Comparison of ENCODE assay signal across 26 cellular contexts in genomic region chr3:64129106-64129505, GRCh38.
"Had no signal": no experiment of that assay in that cellular context is flagged by ENCODE, and none has a peak within 500 bp of the region (broad histone marks: within the 10 kb centered on the region; RNA-seq: fewer than 3 reads in every experiment).

No MANE protein-coding gene starts in this region.

- H3K27ac ChIP-seq: colonic mucosa, epithelial cell of prostate, lower lobe of right lung, parathyroid adenoma, prostate gland, right atrium auricular region, sigmoid colon, spleen, thoracic aorta, tibial nerve, upper lobe of right lung, uterus had no signal

- H3K36me3 Mint-ChIP-seq: naive thymus-derived CD8-positive, alpha-beta T cell; stimulated activated memory B cell treated with anti-CD40 and anti-IgM and Interleukin-4, amounts not matched to agents 10 μg/mL and 1 μg/mL and 100 μg/mL, for 72 hours had no signal

- H3K4me1 ChIP-seq: colonic mucosa, lower lobe of right lung, parathyroid adenoma, prostate gland, spleen, upper lobe of right lung, uterus had no signal

- H3K4me3 ChIP-seq: colonic mucosa, lower lobe of right lung, prostate gland, right atrium auricular region, sigmoid colon, spleen, thoracic aorta, tibial nerve, upper lobe of right lung, uterus had no signal

- H3K9me3 Mint-ChIP-seq: dendritic cell treated with granulocyte-macrophage colony-stimulating factor and Interleukin-4, amounts not matched to agents 40 ng/mL and 50 ng/mL, for 4 days; naive thymus-derived CD8-positive, alpha-beta T cell; stimulated activated memory B cell treated with anti-CD40 and anti-IgM and Interleukin-4, amounts not matched to agents 10 μg/mL and 1 μg/mL and 100 μg/mL, for 72 hours had no signal

- H3K27me3 ChIP-seq: colonic mucosa, right atrium auricular region, sigmoid colon, spleen, tibial nerve, upper lobe of right lung, uterus had no signal

- H3K9me3 ChIP-seq: colonic mucosa, lower lobe of right lung, prostate gland, right atrium auricular region, sigmoid colon, spleen, thoracic aorta, upper lobe of right lung, uterus had no signal

- H3K9ac ChIP-seq: parathyroid adenoma had no signal

- DNase-seq: colonic mucosa; effector CD8-positive, alpha-beta T cell; head of caudate nucleus; left ventricle myocardium superior; lower lobe of right lung; naive thymus-derived CD8-positive, alpha-beta T cell; sigmoid colon; spleen; stimulated activated CD4-positive, alpha-beta T cell treated with anti-CD3 and anti-CD28 coated beads, Interleukin-4, amount 100 ng/mL, for 4 hours; stimulated activated naive CD8-positive, alpha-beta T cell treated with anti-CD3 and anti-CD28 coated beads, Interleukin-15, Interleukin-2, amounts not matched to agents 100 U/mL and 50 U/mL, for 24 hours; substantia nigra; upper lobe of right lung; uterus had no signal

- H3K4me3 Mint-ChIP-seq: dendritic cell treated with granulocyte-macrophage colony-stimulating factor and Interleukin-4, amounts not matched to agents 40 ng/mL and 50 ng/mL, for 4 days; endodermal cell; naive thymus-derived CD8-positive, alpha-beta T cell; neural crest cell; stimulated activated memory B cell treated with anti-CD40 and anti-IgM and Interleukin-4, amounts not matched to agents 10 μg/mL and 1 μg/mL and 100 μg/mL, for 72 hours had no signal

- H3K27ac Mint-ChIP-seq: dendritic cell treated with granulocyte-macrophage colony-stimulating factor and Interleukin-4, amounts not matched to agents 40 ng/mL and 50 ng/mL, for 4 days; endodermal cell; naive thymus-derived CD8-positive, alpha-beta T cell; stimulated activated memory B cell treated with anti-CD40 and anti-IgM and Interleukin-4, amounts not matched to agents 10 μg/mL and 1 μg/mL and 100 μg/mL, for 72 hours had no signal

- ATAC-seq: esophagus mucosa; left ventricle myocardium superior; lower lobe of right lung; naive thymus-derived CD8-positive, alpha-beta T cell; stimulated activated memory B cell treated with anti-CD40 and anti-IgM and Interleukin-4, amounts not matched to agents 10 μg/mL and 1 μg/mL and 100 μg/mL, for 72 hours; stimulated activated naive CD8-positive, alpha-beta T cell treated with anti-CD3 and anti-CD28 coated beads, Interleukin-15, Interleukin-2, amounts not matched to agents 100 U/mL and 50 U/mL, for 24 hours; upper lobe of right lung had no signal

- H3K27me3 Mint-ChIP-seq: dendritic cell treated with granulocyte-macrophage colony-stimulating factor and Interleukin-4, amounts not matched to agents 40 ng/mL and 50 ng/mL, for 4 days; stimulated activated memory B cell treated with anti-CD40 and anti-IgM and Interleukin-4, amounts not matched to agents 10 μg/mL and 1 μg/mL and 100 μg/mL, for 72 hours had no signal

- H3K4me1 Mint-ChIP-seq: naive thymus-derived CD8-positive, alpha-beta T cell; stimulated activated memory B cell treated with anti-CD40 and anti-IgM and Interleukin-4, amounts not matched to agents 10 μg/mL and 1 μg/mL and 100 μg/mL, for 72 hours had no signal

- H3K79me2 ChIP-seq: parathyroid adenoma had no signal

- H3K36me3 ChIP-seq: colonic mucosa, lower lobe of right lung, prostate gland, right atrium auricular region, spleen, thoracic aorta, upper lobe of right lung, uterus had no signal

- FAIRE-seq: frontal cortex, keratinocyte had no signal

- H2AFZ ChIP-seq: parathyroid adenoma had no signal
